Comparison of ENCODE assay signal across 30 cellular contexts in genomic region chr14:87524011-87524410, GRCh38.
"Had no signal": no experiment of that assay in that cellular context is flagged by ENCODE, and none has a peak within 500 bp of the region (broad histone marks: within the 10 kb centered on the region; RNA-seq: fewer than 3 reads in every experiment).

No MANE protein-coding gene starts in this region.

- H3K27ac ChIP-seq: adrenal gland, ascending aorta, body of pancreas, brain microvascular endothelial cell, breast epithelium, cardiac muscle cell had no signal

- H3K27me3 ChIP-seq: adrenal gland, ascending aorta, body of pancreas, brain microvascular endothelial cell, breast epithelium, cardiac muscle cell had no signal

- H3K9me3 ChIP-seq: adrenal gland, ascending aorta, body of pancreas, breast epithelium had no signal

- DNase-seq: activated effector memory CD4-positive, alpha-beta T cell treated with anti-CD3 and anti-CD28 coated beads, Interleukin-2, amount 50 U/mL, for 16 hours; activated effector memory CD4-positive, alpha-beta T cell treated with Interleukin-2 at 50 U/mL for 16 hours; activated gamma-delta T cell; activated gamma-delta T cell treated with Interleukin-2 at 50 U/mL for 16 hours; activated naive CD4-positive, alpha-beta T cell; activated naive CD4-positive, alpha-beta T cell treated with anti-CD3 and anti-CD28 coated beads for 36 hours; activated naive CD4-positive, alpha-beta T cell treated with anti-CD3 and anti-CD28 coated beads, Interleukin-2, amount 10 ng/mL, durations not matched to agents 7 days and 5 days; activated naive CD4-positive, alpha-beta T cell treated with anti-CD3 and anti-CD28 coated beads, Interleukin-2, amount 50 U/mL, for 16 hours; activated naive CD4-positive, alpha-beta T cell treated with Interleukin-2 at 50 U/mL for 16 hours; activated naive CD8-positive, alpha-beta T cell treated with anti-CD3 and anti-CD28 coated beads for 36 hours; activated naive CD8-positive, alpha-beta T cell treated with anti-CD3 and anti-CD28 coated beads, Interleukin-2, amount 10 ng/mL, durations not matched to agents 7 days and 5 days; activated naive CD8-positive, alpha-beta T cell treated with anti-CD3 and anti-CD28 coated beads, Interleukin-2, amount 50 U/mL, for 24 hours; activated T-cell treated with anti-CD3 and anti-CD28 coated beads, Interleukin-2, amount 50 U/mL, for 4 hours; activated T-cell treated with anti-CD3 and anti-CD28 coated beads, Interleukin-2, amount 50 U/mL, for 48 hours; activated T-cell treated with anti-CD3 and anti-CD28 coated beads, Interleukin-2, amount 50 U/mL, for 72 hours; adrenal gland; amniotic stem cell; amygdala; anterior cingulate cortex; aorta; body of pancreas; brain microvascular endothelial cell; caudate nucleus; central memory CD4-positive, alpha-beta T cell; cerebellar nuclear complex had no signal

- H3K36me3 ChIP-seq: adrenal gland, ascending aorta, brain microvascular endothelial cell, breast epithelium, cardiac muscle cell had no signal

- H3K4me1 ChIP-seq: adrenal gland, ascending aorta, breast epithelium had no signal

- ATAC-seq: activated naive CD4-positive, alpha-beta T cell treated with anti-CD3 and anti-CD28 coated beads, Interleukin-2, amount 50 U/mL, for 72 hours; activated naive CD8-positive, alpha-beta T cell treated with anti-CD3 and anti-CD28 coated beads, Interleukin-2, amount 50 U/mL, for 24 hours; activated T-cell treated with anti-CD3 and anti-CD28 coated beads, Interleukin-2, amount 50 U/mL, for 4 hours; activated T-cell treated with anti-CD3 and anti-CD28 coated beads, Interleukin-2, amount 50 U/mL, for 72 hours; activated T-helper 17 cell treated with anti-CD3 and anti-CD28 coated beads, Interleukin-2, amount 50 U/mL, for 72 hours; body of pancreas had no signal

- H3K4me3 ChIP-seq: adrenal gland, ascending aorta, body of pancreas, breast epithelium, cardiac muscle cell had no signal
